Comparison of ENCODE assay signal across 23 cellular contexts in genomic region chr18:80244167-80244566, GRCh38.
"Had no signal": no experiment of that assay in that cellular context is flagged by ENCODE, and none has a peak within 500 bp of the region (broad histone marks: within the 10 kb centered on the region; RNA-seq: fewer than 3 reads in every experiment).

No MANE protein-coding gene starts in this region.

- H3K27ac ChIP-seq: coronary artery, esophagus muscularis mucosa, foreskin keratinocyte, gastroesophageal sphincter, heart left ventricle, hepatocyte, left lung, ovary, psoas muscle, spleen, transverse colon, upper lobe of right lung had no signal

- H3K27ac Mint-ChIP-seq: naive thymus-derived CD8-positive, alpha-beta T cell; stimulated activated memory B cell treated with anti-CD40 and anti-IgM and Interleukin-4, amounts not matched to agents 10 μg/mL and 1 μg/mL and 100 μg/mL, for 72 hours had no signal

- H3K4me1 ChIP-seq: foreskin keratinocyte, psoas muscle had no signal

- H3K4me2 ChIP-seq: hepatocyte had no signal

- H3K27me3 ChIP-seq: foreskin keratinocyte, gastroesophageal sphincter, hepatocyte, ovary, upper lobe of right lung had no signal

- H3K4me1 Mint-ChIP-seq: stimulated activated memory B cell treated with anti-CD40 and anti-IgM and Interleukin-4, amounts not matched to agents 10 μg/mL and 1 μg/mL and 100 μg/mL, for 72 hours had no signal

- H3K9me3 ChIP-seq: esophagus muscularis mucosa, gastroesophageal sphincter, heart left ventricle, left lung, ovary, psoas muscle, spleen, transverse colon, upper lobe of right lung had no signal

- H2AFZ ChIP-seq: hepatocyte had no signal

- ATAC-seq: foreskin keratinocyte; gastroesophageal sphincter; heart left ventricle; left cardiac atrium; left lung; naive thymus-derived CD8-positive, alpha-beta T cell; psoas muscle; right cardiac atrium; stimulated activated memory B cell treated with anti-CD40 and anti-IgM and Interleukin-4, amounts not matched to agents 10 μg/mL and 1 μg/mL and 100 μg/mL, for 72 hours; stimulated activated naive CD8-positive, alpha-beta T cell treated with anti-CD3 and anti-CD28 coated beads, Interleukin-15, Interleukin-2, amounts not matched to agents 100 U/mL and 50 U/mL, for 24 hours; upper lobe of right lung had no signal

- H3K4me3 Mint-ChIP-seq: stimulated activated memory B cell treated with anti-CD40 and anti-IgM and Interleukin-4, amounts not matched to agents 10 μg/mL and 1 μg/mL and 100 μg/mL, for 72 hours had no signal

- DNase-seq: dermis blood vessel endothelial cell; effector memory CD4-positive, alpha-beta T cell; foreskin keratinocyte; heart left ventricle; left cardiac atrium; left lung; mesendoderm; naive thymus-derived CD8-positive, alpha-beta T cell; occipital lobe; psoas muscle; right cardiac atrium; spleen; stimulated activated CD4-positive, alpha-beta T cell treated with anti-CD3 and anti-CD28 coated beads, Interleukin-4, amount 100 ng/mL, for 4 hours; stimulated activated naive CD8-positive, alpha-beta T cell treated with anti-CD3 and anti-CD28 coated beads, Interleukin-15, Interleukin-2, amounts not matched to agents 100 U/mL and 50 U/mL, for 24 hours; transverse colon had no signal

- H3K36me3 ChIP-seq: esophagus muscularis mucosa, gastroesophageal sphincter, heart left ventricle, left lung, ovary, spleen, transverse colon, upper lobe of right lung had no signal

- H3K9me3 Mint-ChIP-seq: naive thymus-derived CD8-positive, alpha-beta T cell; stimulated activated memory B cell treated with anti-CD40 and anti-IgM and Interleukin-4, amounts not matched to agents 10 μg/mL and 1 μg/mL and 100 μg/mL, for 72 hours had no signal

- H3K4me3 ChIP-seq: coronary artery, esophagus muscularis mucosa, gastroesophageal sphincter, heart left ventricle, hepatocyte, left lung, ovary, psoas muscle, skin epidermis, spleen, transverse colon, upper lobe of right lung had no signal

- H3K36me3 Mint-ChIP-seq: naive thymus-derived CD8-positive, alpha-beta T cell; stimulated activated memory B cell treated with anti-CD40 and anti-IgM and Interleukin-4, amounts not matched to agents 10 μg/mL and 1 μg/mL and 100 μg/mL, for 72 hours had no signal
